7 cellular contexts compared by ENCODE assay signal in genomic region chr11:4334356-4334755, GRCh38. TPM values are rescaled to one million over a fixed set of nuclear protein-coding genes. Genes with fewer than 3 reads are reported as not detected.
"Had no signal": no experiment of that assay in that cellular context is flagged by ENCODE, and none has a peak within 500 bp of the region (broad histone marks: within the 10 kb centered on the region; RNA-seq: fewer than 3 reads in every experiment).

No MANE protein-coding gene starts in this region.

RNA-seq across cellular contexts. Expression of gene OR52B4, which starts 33.8 kb away (rescaled TPM):
- total RNA-seq: GM23248, H1, H4, H7, H9, HFFc6 had no signal
- polyA plus RNA-seq: GM23248, GM23338, H1 had no signal
